ENCODE assay signal across 8 cellular contexts in genomic region chr7:128938524-128939074, GRCh38. TPM values are rescaled to one million over a fixed set of nuclear protein-coding genes. Genes with fewer than 3 reads are reported as not detected.
A peak's percentile ranks its signal among the peaks of the same experiment; 100 is the strongest.
DNase-seq lines count a peak whose midpoint lies in the region; ATAC-seq and TF ChIP-seq lines count a peak whose summit lies in the region.

No MANE protein-coding gene starts in this region.

- H3K9ac ChIP-seq in iPS-15b (ENCODE audit: low read depth, low read length), result peak overlapping the region; percentile 16

- peaks cover 24% of the 10 kb centered on the region for H3K27me3 Mint-ChIP-seq in activated naive CD8-positive, alpha-beta T cell treated with anti-CD3 and anti-CD28 coated beads, Interleukin-2, amount 10 ng/mL, durations not matched to agents 7 days and 5 days

- no peak for TF ChIP-seq CTCF in DOHH2 (IDR thresholded peaks at IDR 0.05; ENCODE audit: low read depth, low read length, poor library complexity, severe bottlenecking)

- H3K4me1 ChIP-seq in DOHH2 (ENCODE audit: control insufficient read depth, low read length), result peaks cover 52% of the 10 kb centered on the region
- H3K4me1 ChIP-seq in iPS-15b (ENCODE audit: control insufficient read depth, insufficient read depth, low read length), result no peaks in the 10 kb centered on the region

- H3K36me3 ChIP-seq in DOHH2 (ENCODE audit: control insufficient read depth, low read length) (no peaks in the 10 kb centered on the region), iPS-15b (ENCODE audit: control insufficient read depth, insufficient read depth, low read length) (no peaks in the 10 kb centered on the region)

- H3K27ac Mint-ChIP-seq in activated naive CD8-positive, alpha-beta T cell treated with anti-CD3 and anti-CD28 coated beads, Interleukin-2, amount 10 ng/mL, durations not matched to agents 7 days and 5 days, result peak overlapping the region; percentile 81
- peak overlapping the region; percentile 88 for H3K27ac Mint-ChIP-seq in stimulated activated effector memory CD8-positive, alpha-beta T cell treated with anti-CD3 and anti-CD28 coated beads, Interleukin-12 subunit alpha, Interleukin-12 subunit beta, amount 100 ng/mL, for 72 hours

- H3K9me3 Mint-ChIP-seq in activated naive CD8-positive, alpha-beta T cell treated with anti-CD3 and anti-CD28 coated beads, Interleukin-2, amount 10 ng/mL, durations not matched to agents 7 days and 5 days, result no peaks in the 10 kb centered on the region
- no peaks in the 10 kb centered on the region for H3K9me3 Mint-ChIP-seq in stimulated activated effector memory CD8-positive, alpha-beta T cell treated with anti-CD3 and anti-CD28 coated beads, Interleukin-12 subunit alpha, Interleukin-12 subunit beta, amount 100 ng/mL, for 72 hours

- POLR2A ChIA-PET in activated naive CD8-positive, alpha-beta T cell treated with anti-CD3 and anti-CD28 coated beads, Interleukin-2, amount 10 ng/mL, durations not matched to agents 7 days and 5 days (lab: Charles Lee), result interaction anchor here (1.5 kb wide), 1 partner anchor 117 kb away, joined by 4 read pairs; the partner anchor contains the start of gene TNPO3

- no peaks in the 10 kb centered on the region for H4K20me1 ChIP-seq in DOHH2 (ENCODE audit: control insufficient read depth, insufficient read depth, low read depth, low read length)

- ATAC-seq in activated naive CD8-positive, alpha-beta T cell treated with anti-CD3 and anti-CD28 coated beads, Interleukin-2, amount 10 ng/mL, durations not matched to agents 7 days and 5 days (ENCODE audit: low read depth), result peak; percentile 5
- ATAC-seq in stimulated activated effector memory CD8-positive, alpha-beta T cell treated with anti-CD3 and anti-CD28 coated beads, Interleukin-12 subunit alpha, Interleukin-12 subunit beta, amount 100 ng/mL, for 72 hours, result peak; percentile 37

- DNase-seq in HK-2 (ENCODE audit: unreplicated experiment), result peak; percentile 43
- no peak for DNase-seq in activated naive CD8-positive, alpha-beta T cell treated with anti-CD3 and anti-CD28 coated beads, Interleukin-2, amount 10 ng/mL, durations not matched to agents 7 days and 5 days
- no peak for DNase-seq in stimulated activated effector memory CD8-positive, alpha-beta T cell treated with anti-CD3 and anti-CD28 coated beads, Interleukin-12 subunit alpha, Interleukin-12 subunit beta, amount 100 ng/mL, for 72 hours (ENCODE audit: low spot score in 2 of 2)
- no peak for DNase-seq in mucosa of gallbladder (ENCODE audit: low spot score)
- DNase-seq in cerebellar nuclear complex (lab: John Stamatoyannopoulos, UW), result no peak
- no peak for DNase-seq in NAMALWA (ENCODE audit: low spot score)

- H3K79me2 ChIP-seq in DOHH2 (ENCODE audit: control insufficient read depth, low read length), result peaks cover 10% of the 10 kb centered on the region

- H3K4me3 Mint-ChIP-seq in activated naive CD8-positive, alpha-beta T cell treated with anti-CD3 and anti-CD28 coated beads, Interleukin-2, amount 10 ng/mL, durations not matched to agents 7 days and 5 days, result peak overlapping the region; percentile 87
- H3K4me3 Mint-ChIP-seq in stimulated activated effector memory CD8-positive, alpha-beta T cell treated with anti-CD3 and anti-CD28 coated beads, Interleukin-12 subunit alpha, Interleukin-12 subunit beta, amount 100 ng/mL, for 72 hours, result peak overlapping the region; percentile 87

- H3F3A ChIP-seq in DOHH2 (ENCODE audit: control insufficient read depth, insufficient read depth), result peaks cover 13% of the 10 kb centered on the region

- no peaks in the 10 kb centered on the region for H3K9me2 ChIP-seq in DOHH2 (replicated peaks; ENCODE audit: control insufficient read depth, low read length)

- peaks cover 31% of the 10 kb centered on the region for H3K27me3 ChIP-seq in DOHH2 (ENCODE audit: control insufficient read depth, low read length)
- H3K27me3 ChIP-seq in iPS-15b (ENCODE audit: control insufficient read depth, insufficient read depth, low read length), result peaks cover 53% of the 10 kb centered on the region

- no peak overlapping the region for H3K27ac ChIP-seq in DOHH2 (ENCODE audit: low read depth, low read length)

- H3K4me2 ChIP-seq in DOHH2 (ENCODE audit: low read length), result peak overlapping the region; percentile 62

- H3K4me3 ChIP-seq in DOHH2 (ENCODE audit: low read length) (peak overlapping the region; percentile 76), iPS-15b (ENCODE audit: low read depth, low read length) (peak overlapping the region; percentile 67)

- peaks cover 28% of the 10 kb centered on the region for H3K4me1 Mint-ChIP-seq in activated naive CD8-positive, alpha-beta T cell treated with anti-CD3 and anti-CD28 coated beads, Interleukin-2, amount 10 ng/mL, durations not matched to agents 7 days and 5 days
- peaks cover 38% of the 10 kb centered on the region for H3K4me1 Mint-ChIP-seq in stimulated activated effector memory CD8-positive, alpha-beta T cell treated with anti-CD3 and anti-CD28 coated beads, Interleukin-12 subunit alpha, Interleukin-12 subunit beta, amount 100 ng/mL, for 72 hours

- H3K36me3 Mint-ChIP-seq in activated naive CD8-positive, alpha-beta T cell treated with anti-CD3 and anti-CD28 coated beads, Interleukin-2, amount 10 ng/mL, durations not matched to agents 7 days and 5 days, result no peaks in the 10 kb centered on the region
- H3K36me3 Mint-ChIP-seq in stimulated activated effector memory CD8-positive, alpha-beta T cell treated with anti-CD3 and anti-CD28 coated beads, Interleukin-12 subunit alpha, Interleukin-12 subunit beta, amount 100 ng/mL, for 72 hours, result peaks cover 34% of the 10 kb centered on the region

- H3K9me3 ChIP-seq in DOHH2 (ENCODE audit: control insufficient read depth, insufficient read depth, low read length), result no peaks in the 10 kb centered on the region
- no peaks in the 10 kb centered on the region for H3K9me3 ChIP-seq in iPS-15b (ENCODE audit: control insufficient read depth, insufficient read depth, low read length)

RNA-seq across cellular contexts. Expression of gene IRF5, which starts 0.9 kb away (rescaled TPM):
- 1 to 10 TPM; 7.7 to 8.2 TPM for total RNA-seq in activated naive CD8-positive, alpha-beta T cell treated with anti-CD3 and anti-CD28 coated beads, Interleukin-2, amount 10 ng/mL, durations not matched to agents 7 days and 5 days
- total RNA-seq in mucosa of gallbladder, result 18.8 TPM

RNA-seq across cellular contexts. Expression of gene KCP, which starts 28.1 kb away (rescaled TPM):
- under 1 TPM; 0.57 to 0.69 TPM for total RNA-seq in activated naive CD8-positive, alpha-beta T cell treated with anti-CD3 and anti-CD28 coated beads, Interleukin-2, amount 10 ng/mL, durations not matched to agents 7 days and 5 days
- total RNA-seq in mucosa of gallbladder, result 5.2 TPM
